Comparison of ENCODE assay signal across 13 cellular contexts in the genomic region with DNA sequence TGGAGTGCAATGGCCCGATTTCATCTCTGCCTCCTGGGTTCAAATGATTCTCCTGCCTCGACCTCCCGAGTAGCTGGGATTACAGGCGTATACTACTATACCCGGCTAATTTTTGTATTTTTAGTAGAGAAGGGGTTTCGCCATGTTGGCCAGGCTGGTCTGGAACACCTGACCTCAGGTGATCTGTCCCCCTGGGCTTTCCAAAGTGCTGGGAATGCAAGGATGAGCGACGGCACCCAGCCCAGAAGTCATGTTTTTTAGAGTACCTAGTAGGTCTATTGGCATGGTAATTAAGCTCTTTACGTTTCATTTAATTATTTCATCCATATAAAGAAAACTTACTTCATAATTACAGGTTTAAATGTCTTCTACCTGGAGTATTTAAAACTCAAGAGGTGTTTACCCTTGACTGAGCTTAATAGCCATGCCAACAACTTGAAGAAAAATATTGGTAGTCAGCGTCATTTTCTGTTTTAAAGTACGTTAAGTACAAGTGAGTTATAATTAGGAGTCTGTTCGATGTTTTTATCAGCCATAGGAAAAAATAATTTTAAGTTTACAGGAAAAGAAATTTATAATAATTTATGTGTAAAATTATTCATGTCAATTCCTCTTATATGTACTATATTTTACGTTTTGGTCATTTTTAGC. TPM values are rescaled to one million over a fixed set of nuclear protein-coding genes. Genes with fewer than 3 reads are reported as not detected.
DNase-seq lines count a peak whose midpoint lies in the region; ATAC-seq and TF ChIP-seq lines count a peak whose summit lies in the region.
"Had no signal": no experiment of that assay in that cellular context is flagged by ENCODE, and none has a peak within 500 bp of the region (broad histone marks: within the 10 kb centered on the region; RNA-seq: fewer than 3 reads in every experiment).

No MANE protein-coding gene starts in this region.

- H3K18ac ChIP-seq in H9 (ENCODE audit: insufficient read length, low read depth, low read length): no peak overlapping the region

- no peak overlapping the region for H3K27ac ChIP-seq in H9 (ENCODE audit: insufficient read length, low read depth, low read length)
- H3K27ac ChIP-seq in gastroesophageal sphincter: no peak overlapping the region
- H3K27ac ChIP-seq: esophagus squamous epithelium, thoracic aorta had no signal

- H3K23me2 ChIP-seq in H9 (ENCODE audit: insufficient read length, low read depth, low read length, poor library complexity, severe bottlenecking): peaks cover 7% of the 10 kb centered on the region

- no peak overlapping the region for H3K4ac ChIP-seq in H9 (ENCODE audit: low read depth, low read length)

- ATAC-seq in WTC11: no peak
- ATAC-seq in naive B cell (ENCODE audit: low read depth in 2 of 2): no peak
- no peak for ATAC-seq in omental fat pad (ENCODE audit: low FRiP score)
- ATAC-seq in gastroesophageal sphincter: no peak
- no peak for ATAC-seq in SK-N-SH treated with all-trans-retinoic acid at 6 μM for 48 hours

- POLR2A ChIA-PET in WTC11 (lab: Charles Lee): interaction anchor here (0.5 kb wide), 1 partner anchor 8 kb away, joined by 4 read pairs; no protein-coding TSS in a partner anchor

- H3K27me3 Mint-ChIP-seq in H9 (ENCODE audit: low read depth): no peaks in the 10 kb centered on the region
- no peaks in the 10 kb centered on the region for H3K27me3 Mint-ChIP-seq in WTC11 (ENCODE audit: low read depth)
- H3K27me3 Mint-ChIP-seq in naive B cell: no peaks in the 10 kb centered on the region

- peaks cover 56% of the 10 kb centered on the region; the same call in 1 of the 2 replicates for H3K79me2 ChIP-seq in H9 (ENCODE audit: insufficient read depth, low read length)

- no peak for TF ChIP-seq CTCF in H9 (conservative IDR thresholded peaks at IDR 0.05)
- no peak for TF ChIP-seq CTCF in WTC11 (IDR thresholded peaks at IDR 0.05)
- no peak for TF ChIP-seq CTCF in omental fat pad (IDR thresholded peaks at IDR 0.05)
- TF ChIP-seq CTCF in gastroesophageal sphincter (IDR thresholded peaks at IDR 0.05): no peak

- H3K4me1 ChIP-seq in H9 (ENCODE audit: insufficient read depth, low read length) (no peaks in the 10 kb centered on the region), gastroesophageal sphincter (peaks cover 0 to 58% (median 10%) of the 10 kb centered on the region in 3 donors)

- H3K79me1 ChIP-seq in H9 (ENCODE audit: insufficient read depth, low read depth, low read length, poor library complexity, severe bottlenecking): no peaks in the 10 kb centered on the region

- H3K4me3 Mint-ChIP-seq in H9 (peak overlapping the region; percentile 71 to 95), WTC11 (peak overlapping the region; percentile 92), naive B cell (peak overlapping the region in 7 of 8 donors; percentile 24 to 84 (median 62))

- no peak overlapping the region for H4K91ac ChIP-seq in H9 (ENCODE audit: insufficient read length, low read depth, low read length)

- H3K23ac ChIP-seq in H9 (ENCODE audit: insufficient read length, low read depth, low read length): no peak overlapping the region

- no peak overlapping the region for H2BK15ac ChIP-seq in H9 (ENCODE audit: low read depth, low read length)

- H3K36me3 Mint-ChIP-seq in H9 (ENCODE audit: insufficient read depth in 1 of 3, low read depth in 3 of 3) (peaks cover 25 to 39% (median 26%) of the 10 kb centered on the region in 3 experiments), WTC11 (peaks cover 30% of the 10 kb centered on the region), naive B cell (peaks cover 0 to 4% of the 10 kb centered on the region in 2 donors)

- H4K20me1 ChIP-seq in H9 (ENCODE audit: control insufficient read depth, insufficient read depth, insufficient read length): no peaks in the 10 kb centered on the region

- H3K4me1 Mint-ChIP-seq in H9: peaks cover 10 to 24% of the 10 kb centered on the region in 2 experiments
- peaks cover 38% of the 10 kb centered on the region for H3K4me1 Mint-ChIP-seq in WTC11
- H3K4me1 Mint-ChIP-seq in naive B cell: peaks cover 29 to 63% (median 40%) of the 10 kb centered on the region in 3 donors

- H2AFZ ChIP-seq in H9 (ENCODE audit: low read length): no peak overlapping the region

- H3K9me3 ChIP-seq in H9 (ENCODE audit: control insufficient read depth, low read depth, low read length) (no peaks in the 10 kb centered on the region), gastroesophageal sphincter (no peaks in the 10 kb centered on the region)
- H3K9me3 ChIP-seq: esophagus squamous epithelium, thoracic aorta had no signal

- TF ChIP-seq POLR2A in gastroesophageal sphincter (IDR thresholded peaks at IDR 0.05): no peak

- CTCF ChIA-PET in WTC11 (lab: Charles Lee): interaction anchor here (0.8 to 1.4 kb wide), 3 partner anchors 14 to 95 kb away, joined by 3 to 5 read pairs (median 3); no protein-coding TSS in a partner anchor

- H3K27me3 ChIP-seq in H9 (ENCODE audit: insufficient read depth, low read length) (no peaks in the 10 kb centered on the region), gastroesophageal sphincter (no peaks in the 10 kb centered on the region)
- H3K27me3 ChIP-seq: esophagus squamous epithelium had no signal

- no CpG with 5 or more reads among the region's 13 CpGs for WGBS in H9 (ENCODE audit: extremely low coverage, insufficient read length, low lambda C conversion rate)
- 79 to 83% methylated on average over 5 to 13 of the region's 13 CpGs for WGBS in gastroesophageal sphincter (ENCODE audit: low coverage in 1 of 2), 2 donors

- no peak overlapping the region for H2AK5ac ChIP-seq in H9 (ENCODE audit: insufficient read length, low read length)

- no peak overlapping the region for H4K8ac ChIP-seq in H9 (replicated peaks; ENCODE audit: insufficient read length, low read depth, low read length)

- no peak overlapping the region for H3K9ac ChIP-seq in H9 (ENCODE audit: extremely low read depth, insufficient read length, low read length)

- H3K9me3 Mint-ChIP-seq in H9: peaks cover 3 to 4% of the 10 kb centered on the region in 2 experiments; a peak in 1 of 5 replicates
- no peaks in the 10 kb centered on the region for H3K9me3 Mint-ChIP-seq in WTC11
- H3K9me3 Mint-ChIP-seq in naive B cell: no peaks in the 10 kb centered on the region

- no peak overlapping the region for H3K4me2 ChIP-seq in H9 (ENCODE audit: insufficient read depth, insufficient read length, low read length)

- no peak overlapping the region for H3T11ph ChIP-seq in H9 (ENCODE audit: low read length)

- H2BK12ac ChIP-seq in H9 (ENCODE audit: insufficient read length, low read depth, low read length): no peak overlapping the region

- no peak for TF ChIP-seq EP300 in gastroesophageal sphincter (IDR thresholded peaks at IDR 0.05)

- H2BK20ac ChIP-seq in H9 (ENCODE audit: low read depth, low read length, poor library complexity, severe bottlenecking): no peak overlapping the region

- H3K56ac ChIP-seq in H9 (ENCODE audit: insufficient read length, low read depth, low read length): no peak overlapping the region

- H2BK5ac ChIP-seq in H9 (ENCODE audit: insufficient read length, low read length): no peak overlapping the region

- no peak overlapping the region for H2BK120ac ChIP-seq in H9 (ENCODE audit: low read depth, low read length, poor library complexity, severe bottlenecking)

- H3K4me3 ChIP-seq in gastroesophageal sphincter: no peak overlapping the region
- H3K4me3 ChIP-seq: thoracic aorta had no signal

- H3K14ac ChIP-seq in H9 (ENCODE audit: insufficient read depth, low read length): no peak overlapping the region

- H3K36me3 ChIP-seq in gastroesophageal sphincter: peaks cover 0 to 9% of the 10 kb centered on the region in 2 donors

- H4K5ac ChIP-seq in H9 (ENCODE audit: insufficient read length, low read depth, low read length): no peak overlapping the region

- H3K27ac Mint-ChIP-seq in H9 (peak overlapping the region; percentile 79 to 96 (median 88); a peak in 6 of 7 replicates), WTC11 (peak overlapping the region; percentile 79), naive B cell (peak overlapping the region in 4 of 6 donors; percentile 37 to 91 (median 76))

- DNase-seq in NCI-H748 (lab: John Stamatoyannopoulos, UW; ENCODE audit: unreplicated experiment) (peak; percentile 16), NCI-H748 treated with DMSO at 0.1 percent for 48 hours (lab: John Stamatoyannopoulos, UW) (no peak), H9 (no peak), WTC11 (ENCODE audit: low spot score) (no peak), naive B cell (no peak), omental fat pad (ENCODE audit: low spot score) (no peak)
- DNase-seq: EL, esophagus squamous epithelium, mesendoderm, NCI-H1048 had no signal

TF ChIP-seq in WTC11, 78 proteins besides CTCF, POLR2A, EP300 and RAD21 (continues in another document):
- TF ChIP-seq, protein P1, sequence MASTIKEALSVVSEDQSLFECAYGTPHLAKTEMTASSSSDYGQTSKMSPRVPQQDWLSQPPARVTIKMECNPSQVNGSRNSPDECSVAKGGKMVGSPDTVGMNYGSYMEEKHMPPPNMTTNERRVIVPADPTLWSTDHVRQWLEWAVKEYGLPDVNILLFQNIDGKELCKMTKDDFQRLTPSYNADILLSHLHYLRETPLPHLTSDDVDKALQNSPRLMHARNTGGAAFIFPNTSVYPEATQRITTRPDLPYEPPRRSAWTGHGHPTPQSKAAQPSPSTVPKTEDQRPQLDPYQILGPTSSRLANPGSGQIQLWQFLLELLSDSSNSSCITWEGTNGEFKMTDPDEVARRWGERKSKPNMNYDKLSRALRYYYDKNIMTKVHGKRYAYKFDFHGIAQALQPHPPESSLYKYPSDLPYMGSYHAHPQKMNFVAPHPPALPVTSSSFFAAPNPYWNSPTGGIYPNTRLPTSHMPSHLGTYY (CRISPR knock-in tag; IDR thresholded peaks at IDR 0.05): no peak
- no peak for TF ChIP-seq FOXJ3 (CRISPR knock-in tag; IDR thresholded peaks at IDR 0.05; ENCODE audit: borderline replicate concordance)
- TF ChIP-seq GABPB1 (CRISPR knock-in tag; IDR thresholded peaks at IDR 0.05): no peak

TF ChIP-seq in SK-N-SH treated with all-trans-retinoic acid at 6 μM for 48 hours, 23 proteins besides CTCF, POLR2A, EP300 and RAD21 (continues in another document):
- TF ChIP-seq GLIS3 (CRISPR knock-in tag; IDR thresholded peaks at IDR 0.05) (no peak), ESRRG (CRISPR knock-in tag; IDR thresholded peaks at IDR 0.05) (no peak), TCF4 (CRISPR knock-in tag; IDR thresholded peaks at IDR 0.05; ENCODE audit: borderline replicate concordance) (no peak), BACH2 (CRISPR knock-in tag; IDR thresholded peaks at IDR 0.05; ENCODE audit: borderline replicate concordance) (no peak), CSDC2 (CRISPR knock-in tag; IDR thresholded peaks at IDR 0.05) (no peak), ZNF565 (CRISPR knock-in tag; conservative IDR thresholded peaks at IDR 0.05; ENCODE audit: low read depth) (no peak), ARNTL (CRISPR knock-in tag; IDR thresholded peaks at IDR 0.05; ENCODE audit: borderline replicate concordance, low read depth) (no peak)

RNA-seq across cellular contexts. Expression of gene TMPO, which starts 4.0 kb away (rescaled TPM):
- total RNA-seq in H9 (2021): 202 and 204 TPM in 2 replicates
- total RNA-seq in WTC11 (2021): 171 to 177 TPM (median 176 TPM) in 3 replicates
- polyA plus RNA-seq in naive B cell (ENCODE audit: low read depth in 6 of 6): 10 to 100 TPM; 30.7 to 83.0 (median 77.8) TPM
- total RNA-seq in omental fat pad: 10 to 100 TPM; 30.4 to 95.2 (median 33.5) TPM
- 10 to 100 TPM; 42.3 to 56.7 (median 53.7) TPM for total RNA-seq in gastroesophageal sphincter
